8 cellular contexts compared by ENCODE assay signal in the genomic region with DNA sequence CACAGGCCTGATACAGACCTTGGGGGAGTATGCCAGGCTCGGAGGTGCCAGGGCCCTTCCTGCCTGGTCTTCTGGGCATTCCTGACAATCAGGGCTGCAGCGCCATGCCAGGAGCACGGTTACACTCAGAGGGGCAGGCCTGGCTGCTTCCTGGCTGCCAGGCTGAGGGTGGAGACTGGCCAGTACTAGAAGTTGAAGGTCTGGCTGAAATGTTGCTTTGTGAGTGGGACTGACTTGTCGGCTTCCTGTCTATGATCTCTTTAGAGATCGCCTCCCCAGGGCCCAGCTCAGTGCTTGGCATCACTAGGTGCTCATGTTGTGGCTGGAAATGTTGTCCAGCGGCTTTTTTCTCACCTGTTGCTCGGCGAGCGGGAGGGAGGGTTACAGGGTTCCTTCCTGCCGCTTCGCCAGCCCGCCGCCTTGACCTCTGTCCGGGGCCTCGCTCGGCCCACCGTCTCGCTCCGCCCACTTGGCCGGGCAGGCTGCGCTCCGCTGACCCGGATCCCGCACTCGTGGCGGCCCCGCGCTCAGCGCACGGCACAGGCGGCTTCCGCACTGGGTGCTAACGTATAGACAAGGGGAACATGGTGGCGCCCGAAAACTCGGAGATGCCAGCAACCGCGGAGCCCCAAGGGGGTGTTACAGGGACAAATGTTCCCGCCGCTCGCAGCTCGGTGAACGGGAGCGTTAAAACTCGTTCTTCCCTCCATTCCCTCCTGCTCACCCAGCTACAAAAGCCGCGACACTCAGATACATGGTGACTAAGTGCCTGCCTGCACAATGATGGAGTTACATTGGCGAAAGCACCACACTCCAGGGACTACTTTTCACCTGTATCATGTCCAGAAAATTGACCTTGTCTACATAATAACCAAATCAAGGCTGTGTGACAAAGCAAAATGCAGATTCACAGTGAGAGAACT. TPM values are rescaled to one million over a fixed set of nuclear protein-coding genes. Genes with fewer than 3 reads are reported as not detected.
DNase-seq lines count a peak whose midpoint lies in the region; ATAC-seq and TF ChIP-seq lines count a peak whose summit lies in the region.

No MANE protein-coding gene starts in this region.

- no peak overlapping the region for H3K27ac Mint-ChIP-seq in activated CD4-positive, alpha-beta T cell treated with anti-CD3 and anti-CD28 coated beads, Interleukin-2, amount 10 ng/mL, durations not matched to agents 24 days and 14 days

- H3K27me3 Mint-ChIP-seq in activated CD4-positive, alpha-beta T cell treated with anti-CD3 and anti-CD28 coated beads, Interleukin-2, amount 10 ng/mL, durations not matched to agents 24 days and 14 days: peaks cover 12% of the 10 kb centered on the region

- peaks cover 2% of the 10 kb centered on the region for H3K4me1 Mint-ChIP-seq in activated CD4-positive, alpha-beta T cell treated with anti-CD3 and anti-CD28 coated beads, Interleukin-2, amount 10 ng/mL, durations not matched to agents 24 days and 14 days

- H3K27me3 ChIP-seq in adipocyte (replicated peaks; ENCODE audit: control insufficient read depth, insufficient read depth, low read length) (no peaks in the 10 kb centered on the region), smooth muscle cell (ENCODE audit: low read depth) (no peaks in the 10 kb centered on the region)

- H3K4me1 ChIP-seq in adipocyte (ENCODE audit: control insufficient read depth, insufficient read depth, low read length) (peaks cover 15% of the 10 kb centered on the region), smooth muscle cell (ENCODE audit: low read depth) (no peaks in the 10 kb centered on the region)

- no peak for DNase-seq in activated CD4-positive, alpha-beta T cell treated with anti-CD3 and anti-CD28 coated beads, Interleukin-2, amount 10 ng/mL, durations not matched to agents 24 days and 14 days
- DNase-seq in activated CD4-positive, alpha-beta T cell treated with anti-CD3 and anti-CD28 coated beads for 4 hours: no peak
- peak; percentile 20 for DNase-seq in adipocyte (ENCODE audit: low read depth)
- DNase-seq in smooth muscle cell (lab: John Stamatoyannopoulos, UW; ENCODE audit: unreplicated experiment): no peak
- DNase-seq in SIG-M5 (lab: John Stamatoyannopoulos, UW): no peak
- DNase-seq in SK-N-DZ (ENCODE audit: low spot score): no peak

- ATAC-seq in HG02840 (IDR thresholded peaks at IDR 0.05; ENCODE audit: low FRiP score, unreplicated experiment): peak; percentile 58

- intact Hi-C loops in activated CD4-positive, alpha-beta T cell treated with anti-CD3 and anti-CD28 coated beads, Interleukin-2, amount 10 ng/mL, durations not matched to agents 24 days and 14 days (cut with micrococcal nuclease): no loop called here

- H3K9me3 Mint-ChIP-seq in activated CD4-positive, alpha-beta T cell treated with anti-CD3 and anti-CD28 coated beads, Interleukin-2, amount 10 ng/mL, durations not matched to agents 24 days and 14 days: no peaks in the 10 kb centered on the region

- H3K9ac ChIP-seq in adipocyte (ENCODE audit: low read length) (peak overlapping the region; percentile 51), smooth muscle cell (ENCODE audit: low read depth) (peak overlapping the region; percentile 4)

- H3K36me3 Mint-ChIP-seq in activated CD4-positive, alpha-beta T cell treated with anti-CD3 and anti-CD28 coated beads, Interleukin-2, amount 10 ng/mL, durations not matched to agents 24 days and 14 days (ENCODE audit: low read depth): peaks cover 11% of the 10 kb centered on the region

- H3K36me3 ChIP-seq in adipocyte (ENCODE audit: control insufficient read depth, insufficient read depth, low read length, severe bottlenecking): peaks cover 18% of the 10 kb centered on the region
- no peaks in the 10 kb centered on the region for H3K36me3 ChIP-seq in smooth muscle cell (ENCODE audit: low read depth)

- no peaks in the 10 kb centered on the region for H3K9me3 ChIP-seq in adipocyte (ENCODE audit: control insufficient read depth, low read length)
- no peaks in the 10 kb centered on the region for H3K9me3 ChIP-seq in iPS-18c (ENCODE audit: control insufficient read depth, insufficient read depth, low read length)
- no peaks in the 10 kb centered on the region for H3K9me3 ChIP-seq in smooth muscle cell (replicated peaks; ENCODE audit: low read depth)

- H3K79me2 ChIP-seq in smooth muscle cell (ENCODE audit: low read depth): no peaks in the 10 kb centered on the region

- TF ChIP-seq CTCF in smooth muscle cell (IDR thresholded peaks at IDR 0.05; ENCODE audit: borderline replicate concordance, insufficient read depth, poor library complexity, severe bottlenecking): no peak

- no peak overlapping the region for H3K27ac ChIP-seq in smooth muscle cell (ENCODE audit: low read depth)

- H3K4me3 ChIP-seq in adipocyte (ENCODE audit: low read length): peak overlapping the region; percentile 73
- H3K4me3 ChIP-seq in iPS-18c (ENCODE audit: insufficient read depth, low read depth, low read length): peak overlapping the region; percentile 42
- peak overlapping the region; percentile 50 for H3K4me3 ChIP-seq in smooth muscle cell

- H3K4me3 Mint-ChIP-seq in activated CD4-positive, alpha-beta T cell treated with anti-CD3 and anti-CD28 coated beads, Interleukin-2, amount 10 ng/mL, durations not matched to agents 24 days and 14 days: peak overlapping the region; percentile 46

- H3K4me2 ChIP-seq in smooth muscle cell: peak overlapping the region; percentile 88

- WGBS in smooth muscle cell (ENCODE audit: low lambda C conversion rate): 12% methylated on average over 48 of the region's 48 CpGs

- no peaks in the 10 kb centered on the region for H4K20me1 ChIP-seq in smooth muscle cell (ENCODE audit: low read depth)

- H2AFZ ChIP-seq in smooth muscle cell (ENCODE audit: low read depth): no peak overlapping the region

- H3F3A ChIP-seq in smooth muscle cell (ENCODE audit: low read depth): peaks cover 3% of the 10 kb centered on the region

RNA-seq across cellular contexts. Expression of gene PAPLN, which starts 32.7 kb away (rescaled TPM):
- 0.54 and 0.83 TPM in 2 replicates for total RNA-seq in activated CD4-positive, alpha-beta T cell treated with anti-CD3 and anti-CD28 coated beads, Interleukin-2, amount 10 ng/mL, durations not matched to agents 24 days and 14 days
- total RNA-seq in smooth muscle cell: 1.5 and 4.3 TPM in 2 replicates
- 3.3 and 4.3 TPM in 2 replicates for polyA plus RNA-seq in smooth muscle cell
- polyA plus RNA-seq in SK-N-DZ (2014; cell fraction: cytosol; rRNA removed): 0.13 TPM in 1 of 2 replicates, not detected in the other
- 0.44 and 0.53 TPM in 2 replicates for polyA plus RNA-seq in SK-N-DZ (2014; cell fraction: nucleus; rRNA removed)
